Comparison of ENCODE assay signal across 33 cellular contexts in genomic region chr9:93372391-93372790, GRCh38.
DNase-seq lines count a peak whose midpoint lies in the region; ATAC-seq, FAIRE-seq and TF ChIP-seq lines count a peak whose summit lies in the region.
"Had no signal": no experiment of that assay in that cellular context is flagged by ENCODE, and none has a peak within 500 bp of the region (broad histone marks: within the 10 kb centered on the region; RNA-seq: fewer than 3 reads in every experiment).

No MANE protein-coding gene starts in this region.

- H3K14ac ChIP-seq in trophoblast cell (ENCODE audit: low read length), result no peak overlapping the region

- ATAC-seq in K562 (no peak), HepG2 (no peak)
- ATAC-seq: A549; CD8-positive, alpha-beta T cell had no signal

- H3K4me3 ChIP-seq in HEK293 (ENCODE audit: low read depth, low read length) (no peak overlapping the region), K562 (no peak overlapping the region), trophoblast cell (ENCODE audit: low read depth, low read length) (no peak overlapping the region), HepG2 (replicated peaks in 1 of 3; ENCODE audit: insufficient read depth in 1 of 3, low read depth in 2 of 3, low read length in 3 of 3) (no peak overlapping the region)
- H3K4me3 ChIP-seq: A549; BLaER1; BLaER1 treated with 17β-estradiol and CSF1 and Interleukin-3, amounts not matched to agents 10 nM and 100 nM had no signal

- TF ChIP-seq RAD21 in K562 (CRISPR knock-in tag; conservative IDR thresholded peaks at IDR 0.05 in 1 of 2, IDR thresholded peaks at IDR 0.05 in 1 of 2) (no peak), HepG2 (CRISPR knock-in tag; IDR thresholded peaks at IDR 0.05) (no peak)

- H3K18ac ChIP-seq in trophoblast cell (ENCODE audit: low read length), result no peak overlapping the region

- DNase-seq in K562 (ENCODE audit: extremely low read depth in 1 of 4, low spot score in 3 of 4) (no peak), trophoblast cell (no peak), HepG2 (ENCODE audit: low spot score) (no peak), NOMO-1 (lab: John Stamatoyannopoulos, UW; ENCODE audit: unreplicated experiment in 2 of 2) (no peak), kidney tubule cell (ENCODE audit: low spot score) (no peak)
- DNase-seq: 8988T; ACHN; AML-193; BE2C; C1 segment of cervical spinal cord; Caco-2; Calu3; CD4-positive, alpha-beta memory T cell; CD4-positive, alpha-beta T cell; CD4-positive, CD25-positive, alpha-beta regulatory T cell; CD8-positive, alpha-beta memory T cell; CD8-positive, alpha-beta T cell; COR-L47; DMS 273 treated with DMSO at 0.1 percent for 48 hours; DMS153; DMS53; DMS79; DMS79 treated with DMSO at 0.1 percent for 48 hours; DND-41; EL had no signal

- no peaks in the 10 kb centered on the region for H3K9me1 ChIP-seq in K562 (ENCODE audit: control insufficient read depth, insufficient read depth, low read length)

- H3K4me1 ChIP-seq in HEK293 (ENCODE audit: control insufficient read depth, insufficient read depth, low read length) (no peaks in the 10 kb centered on the region), K562 (replicated peaks in 1 of 2; ENCODE audit: control insufficient read depth in 2 of 2, insufficient read depth in 2 of 2, low read length in 2 of 2) (no peaks in the 10 kb centered on the region), trophoblast cell (ENCODE audit: control insufficient read depth in 1 of 2, insufficient read depth in 2 of 2, low read length in 2 of 2) (no peaks in the 10 kb centered on the region), HepG2 (ENCODE audit: insufficient read depth, low read length) (no peaks in the 10 kb centered on the region)
- H3K4me1 ChIP-seq: A549, BE2C, BLaER1, Caco-2 had no signal

- no peak overlapping the region for H2BK5ac ChIP-seq in trophoblast cell (ENCODE audit: low read depth, low read length, poor library complexity)

- TF ChIP-seq CTCF in HEK293 (tag by site-specific recombination; IDR thresholded peaks at IDR 0.05) (no peak), K562 (IDR thresholded peaks at IDR 0.05 in 2 of 3, conservative IDR thresholded peaks at IDR 0.05 in 1 of 3; ENCODE audit: insufficient read depth in 2 of 3, low read depth in 1 of 3, low read length in 3 of 3) (no peak), HepG2 (CRISPR knock-in tag; IDR thresholded peaks at IDR 0.05) (no peak)

- H3K36me3 ChIP-seq in HEK293 (ENCODE audit: control insufficient read depth in 2 of 2, insufficient read depth in 1 of 2, low read length in 2 of 2), result no peaks in the 10 kb centered on the region
- H3K36me3 ChIP-seq in K562 (ENCODE audit: control insufficient read depth, insufficient read depth, low read length), result no peaks in the 10 kb centered on the region
- no peaks in the 10 kb centered on the region for H3K36me3 ChIP-seq in trophoblast cell (ENCODE audit: control insufficient read depth in 1 of 2, insufficient read depth in 2 of 2, low read length in 2 of 2)
- no peaks in the 10 kb centered on the region for H3K36me3 ChIP-seq in HepG2 (replicated peaks in 1 of 2; ENCODE audit: control insufficient read depth in 1 of 2, insufficient read depth in 2 of 2, low read length in 2 of 2)
- H3K36me3 ChIP-seq: BE2C; BLaER1; BLaER1 treated with 17β-estradiol and CSF1 and Interleukin-3, amounts not matched to agents 10 nM and 100 nM had no signal

- no peak overlapping the region for H2AK5ac ChIP-seq in trophoblast cell (ENCODE audit: low read length)

- no peak overlapping the region for H4K8ac ChIP-seq in trophoblast cell (ENCODE audit: low read depth, low read length)

- no peak overlapping the region for H2BK120ac ChIP-seq in trophoblast cell (ENCODE audit: insufficient read depth, low read length, poor library complexity)

- no peak overlapping the region for H3K27ac ChIP-seq in HEK293 (ENCODE audit: extremely low read depth, low read depth, low read length)
- H3K27ac ChIP-seq in K562 (ENCODE audit: extremely low read depth, low read depth, low read length), result no peak overlapping the region
- H3K27ac ChIP-seq in trophoblast cell (ENCODE audit: low read depth, low read length), result no peak overlapping the region
- H3K27ac ChIP-seq in HepG2 (ENCODE audit: extremely low read length, insufficient read depth, low read length), result no peak overlapping the region
- H3K27ac ChIP-seq: 22Rv1; A549; BLaER1; BLaER1 treated with 17β-estradiol and CSF1 and Interleukin-3, amounts not matched to agents 10 nM and 100 nM; C4-2B had no signal

- H2BK12ac ChIP-seq in trophoblast cell (ENCODE audit: low read length), result no peak overlapping the region

- H3K4me2 ChIP-seq in K562 (ENCODE audit: insufficient read depth, low read length), result no peak overlapping the region
- no peak overlapping the region for H3K4me2 ChIP-seq in trophoblast cell (ENCODE audit: low read length)
- H3K4me2 ChIP-seq in HepG2 (ENCODE audit: low read depth, low read length), result no peak overlapping the region
- H3K4me2 ChIP-seq: A549; BLaER1; BLaER1 treated with 17β-estradiol and CSF1 and Interleukin-3, amounts not matched to agents 10 nM and 100 nM had no signal

- intact Hi-C loops in K562 (cut with micrococcal nuclease), result no loop called here
- intact Hi-C loops in HepG2 (cut with micrococcal nuclease; ENCODE audit: unreplicated experiment), result no loop called here

- H3K4ac ChIP-seq in trophoblast cell (ENCODE audit: low read depth, low read length), result no peak overlapping the region

- BruUV-seq in K562 (replicated peaks; lab: Mats Ljungman, UMichigan), result no TSS peak
- BruUV-seq in HepG2 (replicated peaks; lab: Mats Ljungman, UMichigan), result no TSS peak

- in situ Hi-C loops in K562 (cut with MboI), result no loop called here
- in situ Hi-C loops in HepG2 (cut with HindIII; ENCODE audit: extremely low pct_ligation_motif_present, low pct_unique_long_range_greater_than_20kb), result no loop called here

- H3K79me1 ChIP-seq in trophoblast cell (ENCODE audit: low read length), result no peaks in the 10 kb centered on the region

- H2AFZ ChIP-seq in K562 (ENCODE audit: low read depth, low read length) (no peak overlapping the region), trophoblast cell (ENCODE audit: insufficient read depth, low read length, poor library complexity) (no peak overlapping the region), HepG2 (ENCODE audit: low read length) (no peak overlapping the region)

- H3K23ac ChIP-seq in trophoblast cell (ENCODE audit: low read length), result peak overlapping the region; percentile 99

- H3K79me2 ChIP-seq in K562 (ENCODE audit: control insufficient read depth, insufficient read depth, low read length) (no peaks in the 10 kb centered on the region), trophoblast cell (ENCODE audit: control insufficient read depth, insufficient read depth, low read length, poor library complexity) (no peaks in the 10 kb centered on the region), HepG2 (ENCODE audit: insufficient read depth, low read length) (no peaks in the 10 kb centered on the region)

- H3K9ac ChIP-seq in K562 (ENCODE audit: insufficient read depth in 1 of 2, low read depth in 2 of 2, low read length in 2 of 2) (no peak overlapping the region), trophoblast cell (ENCODE audit: low read length) (peak overlapping the region; percentile 7), HepG2 (ENCODE audit: insufficient read depth, low read depth, low read length) (no peak overlapping the region)
- H3K9ac ChIP-seq: BLaER1; BLaER1 treated with 17β-estradiol and CSF1 and Interleukin-3, amounts not matched to agents 10 nM and 100 nM had no signal

- H3K27me3 ChIP-seq in K562 (ENCODE audit: control insufficient read depth in 2 of 2, insufficient read depth in 2 of 2, low read length in 2 of 2) (peaks cover 3 to 9% of the 10 kb centered on the region in 2 experiments; a peak in 3 of 5 replicates), trophoblast cell (ENCODE audit: insufficient read depth, low read length) (no peaks in the 10 kb centered on the region), HepG2 (ENCODE audit: control insufficient read depth in 1 of 2, insufficient read depth in 2 of 2, low read length in 2 of 2) (0 out of 5 replicates have a peak, but pooled peaks cover 0 to 7% of the 10 kb centered on the region in 2 experiments)
- H3K27me3 ChIP-seq: BE2C; BLaER1; BLaER1 treated with 17β-estradiol and CSF1 and Interleukin-3, amounts not matched to agents 10 nM and 100 nM had no signal

- CTCF ChIA-PET in HEK293 (lab: Yijun Ruan, JAX), result interaction anchor here (0.7 kb wide), 1 partner anchor 264 kb away, joined by 3 read pairs; no protein-coding TSS in a partner anchor
- CTCF ChIA-PET in K562 (lab: Yijun Ruan, JAX; ENCODE audit: low intra/inter-chr PET ratio), result no interaction called here
- CTCF ChIA-PET in HepG2 (lab: Yijun Ruan, JAX; ENCODE audit: low intra/inter-chr PET ratio, low total read pairs), result no interaction called here

- H4K91ac ChIP-seq in trophoblast cell (ENCODE audit: low read depth, low read length), result no peak overlapping the region

- H4K12ac ChIP-seq in trophoblast cell (ENCODE audit: low read depth, low read length), result no peak overlapping the region

- no peaks in the 10 kb centered on the region for H4K20me1 ChIP-seq in K562 (replicated peaks; ENCODE audit: control insufficient read depth, insufficient read depth, low read length)
- H4K20me1 ChIP-seq in HepG2 (ENCODE audit: insufficient read depth, low read length), result no peaks in the 10 kb centered on the region
- H4K20me1 ChIP-seq: BLaER1; BLaER1 treated with 17β-estradiol and CSF1 and Interleukin-3, amounts not matched to agents 10 nM and 100 nM had no signal

- no peak for TF ChIP-seq EP300 in K562 (IDR thresholded peaks at IDR 0.05; ENCODE audit: low read length)
- TF ChIP-seq EP300 in HepG2 (IDR thresholded peaks at IDR 0.05; ENCODE audit: low read depth in 2 of 2, low read length in 2 of 2), result no peak
- TF ChIP-seq EP300 in HepG2 (CRISPR knock-in tag; IDR thresholded peaks at IDR 0.05; ENCODE audit: borderline replicate concordance), result no peak

- POLR2A ChIA-PET in HEK293 (lab: Yijun Ruan, JAX) (no interaction called here), K562 (lab: Yijun Ruan, JAX) (interaction anchor here (0.6 kb wide), 1 partner anchor 31 kb away, joined by 3 read pairs; no protein-coding TSS in a partner anchor), HepG2 (lab: Yijun Ruan, JAX) (no interaction called here)

- no peaks in the 10 kb centered on the region for H3K9me3 ChIP-seq in HEK293 (ENCODE audit: control insufficient read depth, insufficient read depth, low read depth, low read length)
- H3K9me3 ChIP-seq in K562 (replicated peaks; ENCODE audit: control insufficient read depth, insufficient read depth, low read depth, low read length), result no peaks in the 10 kb centered on the region
- peaks cover 2% of the 10 kb centered on the region for H3K9me3 ChIP-seq in trophoblast cell (ENCODE audit: insufficient read depth, low read depth, low read length)
- H3K9me3 ChIP-seq in HepG2 (ENCODE audit: low read length), result no peaks in the 10 kb centered on the region
- H3K9me3 ChIP-seq: A549, BE2C, Caco-2 had no signal

- TF ChIP-seq POLR2A in K562 (conservative IDR thresholded peaks at IDR 0.05), result no peak
- TF ChIP-seq POLR2A in HepG2 (IDR thresholded peaks at IDR 0.05; ENCODE audit: insufficient read depth in 1 of 2, low read depth in 2 of 2, low read length in 2 of 2), result no peak

- FAIRE-seq in K562 (lab: Jason Lieb, UNC) (no peak), HepG2 (lab: Jason Lieb, UNC) (no peak)
- FAIRE-seq: A204.1, A549, D721Med had no signal

TF ChIP-seq in K562, 482 proteins besides CTCF, POLR2A, EP300 and RAD21 (continues in another document):
- TF ChIP-seq EGR1 (conservative IDR thresholded peaks at IDR 0.05), result peak; percentile 60

TF ChIP-seq in HepG2, 621 proteins besides CTCF, POLR2A, EP300 and RAD21 (continues in another document):
- no peak for TF ChIP-seq RAD51 (IDR thresholded peaks at IDR 0.05; ENCODE audit: borderline replicate concordance)
